ENCODE assay signal across 12 cellular contexts in genomic region chr16:19130385-19130784, GRCh38. TPM values are rescaled to one million over a fixed set of nuclear protein-coding genes. Genes with fewer than 3 reads are reported as not detected.
DNase-seq lines count a peak whose midpoint lies in the region; ATAC-seq, FAIRE-seq and TF ChIP-seq lines count a peak whose summit lies in the region.
"Had no signal": no experiment of that assay in that cellular context is flagged by ENCODE, and none has a peak within 500 bp of the region (broad histone marks: within the 10 kb centered on the region; RNA-seq: fewer than 3 reads in every experiment).

No MANE protein-coding gene starts in this region.

- H3K36me3 Mint-ChIP-seq in T-helper 1 cell treated with Interleukin-12 subunit alpha and Interleukin-12 subunit beta and Interleukin-4 antibody, amounts not matched to agents 30 μg/mL and 1 μg/mL, for 36 hours (ENCODE audit: low read depth): no peaks in the 10 kb centered on the region
- H3K36me3 Mint-ChIP-seq: activated naive CD8-positive, alpha-beta T cell had no signal

- 31% methylated on average over 7 of the region's 7 CpGs for WGBS in HepG2 (ENCODE audit: low lambda C conversion rate)

- no peak for TF ChIP-seq CTCF in HepG2 (CRISPR knock-in tag; IDR thresholded peaks at IDR 0.05)

- in situ Hi-C loops in HepG2 (cut with HindIII; ENCODE audit: extremely low pct_ligation_motif_present, low pct_unique_long_range_greater_than_20kb): no loop called here

- no peaks in the 10 kb centered on the region for H3K79me2 ChIP-seq in HepG2 (ENCODE audit: insufficient read depth, low read length)

- H3K4me1 Mint-ChIP-seq in T-helper 1 cell treated with Interleukin-12 subunit alpha and Interleukin-12 subunit beta and Interleukin-4 antibody, amounts not matched to agents 30 μg/mL and 1 μg/mL, for 36 hours (ENCODE audit: low read depth): peaks cover 43% of the 10 kb centered on the region

- FAIRE-seq in HepG2 (lab: Jason Lieb, UNC) (no peak), frontal cortex (lab: Jason Lieb, UNC) (no peak)

- ATAC-seq in HepG2: no peak
- ATAC-seq in HG02852 (IDR thresholded peaks at IDR 0.05; ENCODE audit: unreplicated experiment): no peak
- ATAC-seq: esophagus mucosa had no signal

- H3K9me3 ChIP-seq in HepG2 (ENCODE audit: low read length) (no peaks in the 10 kb centered on the region), stomach smooth muscle (ENCODE audit: control insufficient read depth in 2 of 2, low read length in 2 of 2) (no peaks in the 10 kb centered on the region)
- H3K9me3 ChIP-seq: thoracic aorta had no signal

- POLR2A ChIA-PET in HepG2 (lab: Yijun Ruan, JAX): interaction anchor here (1.6 kb wide), 1 partner anchor 36 kb away, joined by 6 read pairs; no protein-coding TSS in a partner anchor

- peak overlapping the region; percentile 78 for H3K27ac Mint-ChIP-seq in T-helper 1 cell treated with Interleukin-12 subunit alpha and Interleukin-12 subunit beta and Interleukin-4 antibody, amounts not matched to agents 30 μg/mL and 1 μg/mL, for 36 hours
- H3K27ac Mint-ChIP-seq: activated naive CD8-positive, alpha-beta T cell had no signal

- no peak overlapping the region for H3K4me3 ChIP-seq in HepG2 (replicated peaks in 1 of 3; ENCODE audit: insufficient read depth in 1 of 3, low read depth in 2 of 3, low read length in 3 of 3)
- H3K4me3 ChIP-seq in stomach smooth muscle (ENCODE audit: low read length in 2 of 2): peak overlapping the region in 1 of 2 donors; percentile 29

- no peaks in the 10 kb centered on the region for H3K9me3 Mint-ChIP-seq in T-helper 1 cell treated with Interleukin-12 subunit alpha and Interleukin-12 subunit beta and Interleukin-4 antibody, amounts not matched to agents 30 μg/mL and 1 μg/mL, for 36 hours

- H3K9ac ChIP-seq in HepG2 (ENCODE audit: insufficient read depth, low read depth, low read length) (no peak overlapping the region), stomach smooth muscle (ENCODE audit: low read length in 2 of 2) (no peak overlapping the region)

- peaks cover 0 to 1% of the 10 kb centered on the region in 2 experiments; a peak in 2 of 5 replicates for H3K27me3 ChIP-seq in HepG2 (ENCODE audit: control insufficient read depth in 1 of 2, insufficient read depth in 2 of 2, low read length in 2 of 2)
- H3K27me3 ChIP-seq in stomach smooth muscle (ENCODE audit: control insufficient read depth in 1 of 2, insufficient read depth in 2 of 2, low read length in 2 of 2): no peaks in the 10 kb centered on the region

- DNase-seq in T-helper 1 cell: no peak
- no peak for DNase-seq in HepG2 (ENCODE audit: low spot score)
- no peak for DNase-seq in activated T-cell treated with anti-CD3 and anti-CD28 coated beads for 4 hours
- DNase-seq in frontal cortex (ENCODE audit: low spot score in 2 of 2): no peak

- H3K4me1 ChIP-seq in HepG2 (ENCODE audit: insufficient read depth, low read length) (peaks cover 23% of the 10 kb centered on the region), stomach smooth muscle (ENCODE audit: control insufficient read depth, insufficient read depth, low read length) (peaks cover 11% of the 10 kb centered on the region)

- peak overlapping the region; percentile 47 for H3K4me3 Mint-ChIP-seq in T-helper 1 cell treated with Interleukin-12 subunit alpha and Interleukin-12 subunit beta and Interleukin-4 antibody, amounts not matched to agents 30 μg/mL and 1 μg/mL, for 36 hours

- TF ChIP-seq RAD21 in HepG2 (CRISPR knock-in tag; IDR thresholded peaks at IDR 0.05): no peak

- H2AFZ ChIP-seq in HepG2 (ENCODE audit: low read length): no peak overlapping the region

- TF ChIP-seq POLR2A in HepG2 (IDR thresholded peaks at IDR 0.05; ENCODE audit: insufficient read depth in 1 of 2, low read depth in 2 of 2, low read length in 2 of 2): no peak

- H3K36me3 ChIP-seq in HepG2 (replicated peaks in 1 of 2; ENCODE audit: control insufficient read depth in 1 of 2, insufficient read depth in 2 of 2, low read length in 2 of 2): no peaks in the 10 kb centered on the region
- no peaks in the 10 kb centered on the region for H3K36me3 ChIP-seq in stomach smooth muscle (ENCODE audit: control insufficient read depth in 2 of 2, insufficient read depth in 2 of 2, low read length in 2 of 2)
- H3K36me3 ChIP-seq: thoracic aorta had no signal

- intact Hi-C loops in HepG2 (cut with micrococcal nuclease; ENCODE audit: unreplicated experiment): no loop called here

- H3K4me2 ChIP-seq in HepG2 (ENCODE audit: low read depth, low read length): peak overlapping the region; percentile 14

- BruUV-seq in HepG2 (replicated peaks; lab: Mats Ljungman, UMichigan): no TSS peak

- H4K20me1 ChIP-seq in HepG2 (ENCODE audit: insufficient read depth, low read length): no peaks in the 10 kb centered on the region

- no peaks in the 10 kb centered on the region for H3K27me3 Mint-ChIP-seq in T-helper 1 cell treated with Interleukin-12 subunit alpha and Interleukin-12 subunit beta and Interleukin-4 antibody, amounts not matched to agents 30 μg/mL and 1 μg/mL, for 36 hours (ENCODE audit: low read depth)
- H3K27me3 Mint-ChIP-seq: activated naive CD8-positive, alpha-beta T cell had no signal

- H3K27ac ChIP-seq in angular gyrus (ENCODE audit: low read depth, low read length): peak overlapping the region; percentile 37
- no peak overlapping the region for H3K27ac ChIP-seq in HepG2 (ENCODE audit: extremely low read length, insufficient read depth, low read length)
- H3K27ac ChIP-seq in stomach smooth muscle (ENCODE audit: low read length): peak overlapping the region; percentile 41

- CTCF ChIA-PET in HepG2 (lab: Yijun Ruan, JAX; ENCODE audit: low intra/inter-chr PET ratio, low total read pairs): no interaction called here

- TF ChIP-seq EP300 in HepG2 (IDR thresholded peaks at IDR 0.05; ENCODE audit: low read depth in 2 of 2, low read length in 2 of 2) (no peak), HepG2 (CRISPR knock-in tag; IDR thresholded peaks at IDR 0.05; ENCODE audit: borderline replicate concordance) (no peak)

TF ChIP-seq in HepG2, 621 proteins besides CTCF, POLR2A, EP300 and RAD21:
- TF ChIP-seq TBX3 (IDR thresholded peaks at IDR 0.05; ENCODE audit: borderline replicate concordance) (no peak), ZMYM3 (CRISPR knock-in tag; IDR thresholded peaks at IDR 0.05) (peak; percentile 42; the same call in 1 of the 2 replicates), IKZF1 (IDR thresholded peaks at IDR 0.05) (no peak), ATF7 (IDR thresholded peaks at IDR 0.05) (no peak), ATF7 (CRISPR knock-in tag; IDR thresholded peaks at IDR 0.05) (no peak), ZBTB1 (CRISPR knock-in tag; IDR thresholded peaks at IDR 0.05; ENCODE audit: borderline replicate concordance) (no peak)

RNA-seq across cellular contexts. Expression of gene ITPRIPL2, which starts 16.6 kb away (rescaled TPM):
- total RNA-seq in HepG2 (2016; rRNA removed; fragmentation: Illumina TruSeq; extraction: Trizol) (11.7 and 12.6 TPM in 2 replicates), frontal cortex (3.3 TPM)
- 1.3 and 1.4 TPM in 2 replicates for total RNA-seq in HepG2 (2016; cell fraction: cytosol; rRNA removed; fragmentation: Illumina TruSeq; extraction: Trizol; ENCODE audit: low read depth)
- 9.9 and 12.5 TPM in 2 replicates for total RNA-seq in HepG2 (2016; cell fraction: insoluble cytoplasmic fraction; rRNA removed; fragmentation: Illumina TruSeq; extraction: Trizol)
- 6.5 and 6.9 TPM in 2 replicates for total RNA-seq in HepG2 (2016; cell fraction: membrane; rRNA removed; fragmentation: Illumina TruSeq; extraction: Trizol)
- 12.3 and 13.3 TPM in 2 replicates for total RNA-seq in HepG2 (2016; cell fraction: nucleus; rRNA removed; fragmentation: Illumina TruSeq; extraction: Trizol)
- polyA plus RNA-seq in HepG2 (2011; rRNA removed): 5.9 and 7.6 TPM in 2 replicates
- polyA plus RNA-seq in HepG2 (2011; cell fraction: cytosol; rRNA removed): 5.4 and 6.5 TPM in 2 replicates
- 13.1 and 13.2 TPM in 2 replicates for polyA plus RNA-seq in HepG2 (2011; cell fraction: nucleus; rRNA removed)
- polyA plus RNA-seq in HepG2 (2012): 4.2 and 5.8 TPM in 2 replicates
- 0.55 and 0.58 TPM in 2 replicates for polyA plus RNA-seq in HepG2 (2016; cell fraction: cytosol; fragmentation: Illumina TruSeq; extraction: Trizol; ENCODE audit: low read depth)
- 4.7 and 5.5 TPM in 2 replicates for polyA plus RNA-seq in HepG2 (2016; cell fraction: insoluble cytoplasmic fraction; fragmentation: Illumina TruSeq; extraction: Trizol; ENCODE audit: low read depth)
- 1.4 and 1.5 TPM in 2 replicates for polyA plus RNA-seq in HepG2 (2016; cell fraction: membrane; fragmentation: Illumina TruSeq; extraction: Trizol; ENCODE audit: low read depth)
- polyA plus RNA-seq in HepG2 (2016; cell fraction: nucleus; fragmentation: Illumina TruSeq; extraction: Trizol; ENCODE audit: insufficient read depth, low read depth): 10.7 and 12.0 TPM in 2 replicates
- polyA minus RNA-seq in HepG2 (2011; rRNA and poly(A)+ RNA removed; ENCODE audit: low replicate concordance): 13.8 and 32.7 TPM in 2 replicates
- polyA minus RNA-seq in HepG2 (2011; cell fraction: cytosol; rRNA and poly(A)+ RNA removed): 17.7 TPM in 2 replicates
- polyA minus RNA-seq in HepG2 (2011; cell fraction: nucleus; rRNA and poly(A)+ RNA removed): 13.6 and 16.7 TPM in 2 replicates

RNA-seq across cellular contexts. Expression of gene SYT17, which starts 37.7 kb away (rescaled TPM):
- 0.14 TPM in 1 of 2 replicates, not detected in the other for total RNA-seq in HepG2 (2016; rRNA removed; fragmentation: Illumina TruSeq; extraction: Trizol)
- total RNA-seq in HepG2 (2016; cell fraction: cytosol; rRNA removed; fragmentation: Illumina TruSeq; extraction: Trizol; ENCODE audit: low read depth): not detected in 2 replicates
- total RNA-seq in HepG2 (2016; cell fraction: insoluble cytoplasmic fraction; rRNA removed; fragmentation: Illumina TruSeq; extraction: Trizol): not detected in 2 replicates
- total RNA-seq in HepG2 (2016; cell fraction: membrane; rRNA removed; fragmentation: Illumina TruSeq; extraction: Trizol): not detected in 2 replicates
- total RNA-seq in HepG2 (2016; cell fraction: nucleus; rRNA removed; fragmentation: Illumina TruSeq; extraction: Trizol): 0.34 TPM in 1 of 2 replicates, not detected in the other
- 0.44 and 0.85 TPM in 2 replicates for polyA plus RNA-seq in HepG2 (2011; rRNA removed)
- 0.12 and 0.22 TPM in 2 replicates for polyA plus RNA-seq in HepG2 (2011; cell fraction: cytosol; rRNA removed)
- polyA plus RNA-seq in HepG2 (2011; cell fraction: nucleus; rRNA removed): 0.50 and 1.0 TPM in 2 replicates
- 0.07 TPM in 1 of 2 replicates, not detected in the other for polyA plus RNA-seq in HepG2 (2012)
- 0.08 TPM in 1 of 2 replicates, not detected in the other for polyA plus RNA-seq in HepG2 (2016; cell fraction: cytosol; fragmentation: Illumina TruSeq; extraction: Trizol; ENCODE audit: low read depth)
- not detected in 2 replicates for polyA plus RNA-seq in HepG2 (2016; cell fraction: insoluble cytoplasmic fraction; fragmentation: Illumina TruSeq; extraction: Trizol; ENCODE audit: low read depth)
- polyA plus RNA-seq in HepG2 (2016; cell fraction: membrane; fragmentation: Illumina TruSeq; extraction: Trizol; ENCODE audit: low read depth): 0.16 TPM in 1 of 2 replicates, not detected in the other
- polyA plus RNA-seq in HepG2 (2016; cell fraction: nucleus; fragmentation: Illumina TruSeq; extraction: Trizol; ENCODE audit: insufficient read depth, low read depth): 0.67 TPM in 1 of 2 replicates, not detected in the other
- polyA minus RNA-seq in HepG2 (2011; rRNA and poly(A)+ RNA removed; ENCODE audit: low replicate concordance): 0.56 and 0.72 TPM in 2 replicates
- polyA minus RNA-seq in HepG2 (2011; cell fraction: cytosol; rRNA and poly(A)+ RNA removed): not detected in 2 replicates
- polyA minus RNA-seq in HepG2 (2011; cell fraction: nucleus; rRNA and poly(A)+ RNA removed): 0.13 and 1.1 TPM in 2 replicates
- total RNA-seq in frontal cortex: 8.2 TPM
- total RNA-seq: LHCN-M2 had no signal
